11 cellular contexts compared by ENCODE assay signal in genomic region chr2:219243291-219243761, GRCh38. TPM values are rescaled to one million over a fixed set of nuclear protein-coding genes. Genes with fewer than 3 reads are reported as not detected.
A peak's percentile ranks its signal among the peaks of the same experiment; 100 is the strongest.
DNase-seq lines count a peak whose midpoint lies in the region; ATAC-seq and TF ChIP-seq lines count a peak whose summit lies in the region.
"Had no signal": no experiment of that assay in that cellular context is flagged by ENCODE, and none has a peak within 500 bp of the region (broad histone marks: within the 10 kb centered on the region; RNA-seq: fewer than 3 reads in every experiment).

No MANE protein-coding gene starts in this region.

- intact Hi-C loops in mammary epithelial cell (cut with micrococcal nuclease) (no loop called here), mucosa of descending colon (cut with DNase I, micrococcal nuclease) (no loop called here)

- peaks cover 2 to 3% of the 10 kb centered on the region in 2 donors for H3K36me3 Mint-ChIP-seq in activated T-cell treated with anti-CD3 and anti-CD28 coated beads, Interleukin-2, amount 50 U/mL, for 72 hours (ENCODE audit: insufficient read depth in 2 of 2)
- H3K36me3 Mint-ChIP-seq in chondrocyte (ENCODE audit: low read depth) = no peaks in the 10 kb centered on the region

- H3K27ac Mint-ChIP-seq in activated T-cell treated with anti-CD3 and anti-CD28 coated beads, Interleukin-2, amount 50 U/mL, for 72 hours = no peak overlapping the region
- H3K27ac Mint-ChIP-seq in chondrocyte (ENCODE audit: unreplicated experiment) = no peak overlapping the region

- BruUV-seq in mammary epithelial cell (replicated peaks; lab: Mats Ljungman, UMichigan) = no TSS peak

- H3K9ac ChIP-seq in mammary epithelial cell (ENCODE audit: insufficient read depth, low read length) = no peak overlapping the region

- DNase-seq in activated T-cell treated with anti-CD3 and anti-CD28 coated beads, Interleukin-2, amount 50 U/mL, for 72 hours = no peak
- no peak for DNase-seq in activated T-cell treated with anti-CD3 and anti-CD28 coated beads, Interleukin-2, amount 50 U/mL, for 1 hour
- no peak for DNase-seq in mammary epithelial cell
- peak; percentile 62 to 75 (median 72) for DNase-seq in mucosa of descending colon
- DNase-seq in thoracic aorta (ENCODE audit: low spot score) = no peak
- no peak for DNase-seq in chondrocyte (ENCODE audit: low spot score)
- DNase-seq: WERI-Rb-1 had no signal

- H3K9me3 Mint-ChIP-seq in activated T-cell treated with anti-CD3 and anti-CD28 coated beads, Interleukin-2, amount 50 U/mL, for 72 hours = no peaks in the 10 kb centered on the region
- no peaks in the 10 kb centered on the region for H3K9me3 Mint-ChIP-seq in chondrocyte (ENCODE audit: low read depth)

- WGBS in mammary epithelial cell (ENCODE audit: low coverage, missing lambda C conversion rate) = 28% methylated on average over 16 of the region's 28 CpGs

- H3K4me1 ChIP-seq in mammary epithelial cell (ENCODE audit: insufficient read depth, low read length) (peaks cover 26% of the 10 kb centered on the region), mucosa of descending colon (ENCODE audit: low read depth) (peaks cover 23% of the 10 kb centered on the region), thoracic aorta (ENCODE audit: control insufficient read depth in 1 of 2, low read depth in 2 of 2) (peaks cover 13 to 34% of the 10 kb centered on the region in 2 donors)

- in situ Hi-C loops in mammary epithelial cell (cut with MboI; ENCODE audit: low sequenced_read_pairs in 2 of 2) = no loop called here

- peaks cover 37% of the 10 kb centered on the region for H3K4me1 Mint-ChIP-seq in activated T-cell treated with anti-CD3 and anti-CD28 coated beads, Interleukin-2, amount 50 U/mL, for 72 hours (ENCODE audit: low read depth)
- H3K4me1 Mint-ChIP-seq in chondrocyte (ENCODE audit: low read depth) = peaks cover 24% of the 10 kb centered on the region

- H3K79me2 ChIP-seq in mammary epithelial cell (ENCODE audit: insufficient read depth, low read length) = peaks cover 30% of the 10 kb centered on the region

- peak overlapping the region; percentile 76 for H2AFZ ChIP-seq in mammary epithelial cell (ENCODE audit: low read depth, low read length)

- dilution Hi-C loops in mammary epithelial cell (cut with HindIII; ENCODE audit: low sequenced_read_pairs) = loop anchor here (25.0 kb wide), 1 partner anchor 269 kb away; the partner anchor contains the start of gene ASIC4

- H4K20me1 ChIP-seq in mammary epithelial cell (ENCODE audit: insufficient read depth, low read length) = no peaks in the 10 kb centered on the region

- no peak for TF ChIP-seq CTCF in mammary epithelial cell (conservative IDR thresholded peaks at IDR 0.05 in 1 of 2, IDR thresholded peaks at IDR 0.05 in 1 of 2; ENCODE audit: extremely low read depth in 1 of 2, insufficient read depth in 1 of 2, low read depth in 1 of 2, low read length in 2 of 2)
- TF ChIP-seq CTCF in mucosa of descending colon (IDR thresholded peaks at IDR 0.05) = no peak
- no peak for TF ChIP-seq CTCF in thoracic aorta (IDR thresholded peaks at IDR 0.05)
- TF ChIP-seq CTCF in chondrocyte (IDR thresholded peaks at IDR 0.05) = no peak

- peaks cover 5% of the 10 kb centered on the region for H3K36me3 ChIP-seq in mammary epithelial cell (ENCODE audit: insufficient read depth, low read length)
- H3K36me3 ChIP-seq in mucosa of descending colon (ENCODE audit: low read depth) = no peaks in the 10 kb centered on the region
- H3K36me3 ChIP-seq in thoracic aorta = no peaks in the 10 kb centered on the region

- H3K27ac ChIP-seq in mammary epithelial cell (ENCODE audit: insufficient read depth, low read depth, low read length) = no peak overlapping the region
- H3K27ac ChIP-seq in thoracic aorta = no peak overlapping the region
- H3K27ac ChIP-seq: WERI-Rb-1 had no signal

- no peaks in the 10 kb centered on the region for H3K9me3 ChIP-seq in mammary epithelial cell (replicated peaks; ENCODE audit: insufficient read depth, low read length)
- H3K9me3 ChIP-seq in mucosa of descending colon = no peaks in the 10 kb centered on the region
- no peaks in the 10 kb centered on the region for H3K9me3 ChIP-seq in thoracic aorta
- H3K9me3 ChIP-seq: heart right ventricle had no signal

- H3K4me3 Mint-ChIP-seq in activated T-cell treated with anti-CD3 and anti-CD28 coated beads, Interleukin-2, amount 50 U/mL, for 72 hours = peak overlapping the region; percentile 47 to 56
- no peak overlapping the region for H3K4me3 Mint-ChIP-seq in chondrocyte (ENCODE audit: unreplicated experiment)

- H3K4me3 ChIP-seq in mammary epithelial cell (replicated peaks in 1 of 3; ENCODE audit: insufficient read depth in 1 of 3, low read depth in 2 of 3, low read length in 3 of 3) (peak overlapping the region in 1 of 3 experiments; percentile 21), mucosa of descending colon (no peak overlapping the region), thoracic aorta (peak overlapping the region; percentile 15)
- H3K4me3 ChIP-seq: smooth muscle cell had no signal

- H3K27me3 Mint-ChIP-seq in activated T-cell treated with anti-CD3 and anti-CD28 coated beads, Interleukin-2, amount 50 U/mL, for 72 hours (ENCODE audit: low read depth) = no peaks in the 10 kb centered on the region
- no peaks in the 10 kb centered on the region for H3K27me3 Mint-ChIP-seq in chondrocyte (ENCODE audit: low read depth)

- peak overlapping the region; percentile 55 for H3K4me2 ChIP-seq in mammary epithelial cell (ENCODE audit: insufficient read depth, low read depth, low read length)
- H3K4me2 ChIP-seq: smooth muscle cell had no signal

- no peak for ATAC-seq in activated T-cell treated with anti-CD3 and anti-CD28 coated beads, Interleukin-2, amount 50 U/mL, for 72 hours (replicated peaks in 1 of 2)
- ATAC-seq in mucosa of descending colon (peak; percentile 43), thoracic aorta (ENCODE audit: insufficient number of reproducible peaks, low FRiP score, low read depth) (no peak), HG02884 (IDR thresholded peaks at IDR 0.05; ENCODE audit: unreplicated experiment) (no peak), GM18909 (IDR thresholded peaks at IDR 0.05; ENCODE audit: poor library complexity, unreplicated experiment) (no peak)
- ATAC-seq: heart right ventricle had no signal

- CTCF ChIA-PET in mammary epithelial cell (lab: Charles Lee; ENCODE audit: low non-redundant PET) = no interaction called here

- H3K27me3 ChIP-seq in mammary epithelial cell (ENCODE audit: insufficient read depth, low read length) (no peaks in the 10 kb centered on the region), thoracic aorta (replicated peaks; ENCODE audit: insufficient read depth) (no peaks in the 10 kb centered on the region)
- H3K27me3 ChIP-seq: heart right ventricle had no signal

RNA-seq across cellular contexts. Expression of gene GLB1L, which starts 1.9 kb away (rescaled TPM):
- total RNA-seq in activated T-cell treated with anti-CD3 and anti-CD28 coated beads, Interleukin-2, amount 50 U/mL, for 72 hours = 1 to 10 TPM; 2.3 to 3.4 TPM
- 10 to 100 TPM in 1 of 2 donors, 1 to 10 TPM in 1; 5.5 to 21.8 TPM for total RNA-seq in mammary epithelial cell
- 6.2 TPM for polyA plus RNA-seq in mammary epithelial cell
- 3.6 TPM for polyA minus RNA-seq in mammary epithelial cell
- 10 to 100 TPM in 1 of 3 donors, 1 to 10 TPM in 2; 4.2 to 10.8 (median 5.8) TPM for total RNA-seq in mucosa of descending colon
- total RNA-seq in thoracic aorta = 10 to 100 TPM in 1 of 2 donors, 1 to 10 TPM in 1; 9.1 to 13.7 TPM
- 2.9 to 7.3 TPM (median 3.0 TPM) in 3 replicates for total RNA-seq in chondrocyte

RNA-seq across cellular contexts. Expression of gene STK16, which starts 2.0 kb away (rescaled TPM):
- total RNA-seq in activated T-cell treated with anti-CD3 and anti-CD28 coated beads, Interleukin-2, amount 50 U/mL, for 72 hours = 10 to 100 TPM; 36.8 to 46.0 TPM
- 10 to 100 TPM; 26.9 to 29.8 TPM for total RNA-seq in mammary epithelial cell
- 53.1 TPM for polyA plus RNA-seq in mammary epithelial cell
- 22.7 TPM for polyA minus RNA-seq in mammary epithelial cell
- 10 to 100 TPM; 29.7 to 37.3 (median 32.7) TPM for total RNA-seq in mucosa of descending colon
- 10 to 100 TPM; 10.7 to 11.7 TPM for total RNA-seq in thoracic aorta
- total RNA-seq in chondrocyte = 24.4 to 32.0 TPM (median 25.9 TPM) in 3 replicates

RNA-seq across cellular contexts. Expression of gene TUBA4B, which starts 9.7 kb away (rescaled TPM):
- not detected for total RNA-seq in activated T-cell treated with anti-CD3 and anti-CD28 coated beads, Interleukin-2, amount 50 U/mL, for 72 hours
- total RNA-seq in mammary epithelial cell = not detected
- polyA plus RNA-seq in mammary epithelial cell = 0.08 TPM
- not detected for polyA minus RNA-seq in mammary epithelial cell
- not detected for total RNA-seq in mucosa of descending colon
- not detected for total RNA-seq in thoracic aorta
- not detected in 3 replicates for total RNA-seq in chondrocyte
- total RNA-seq: heart right ventricle, smooth muscle cell had no signal
- polyA plus RNA-seq: heart right ventricle, smooth muscle cell had no signal

RNA-seq across cellular contexts. Expression of gene TUBA4A, which starts 10.4 kb away (rescaled TPM):
- total RNA-seq in activated T-cell treated with anti-CD3 and anti-CD28 coated beads, Interleukin-2, amount 50 U/mL, for 72 hours = 10 to 100 TPM; 82.0 to 99.8 TPM
- total RNA-seq in mammary epithelial cell (100 to 1,000 TPM; 206 to 209 TPM), mucosa of descending colon (10 to 100 TPM; 69.7 to 75.3 (median 75.0) TPM), thoracic aorta (10 to 100 TPM; 20.4 to 84.6 TPM), chondrocyte (9.4 to 19.7 TPM (median 11.5 TPM) in 3 replicates)
- polyA plus RNA-seq in mammary epithelial cell = 616 TPM
- 360 TPM for polyA minus RNA-seq in mammary epithelial cell

RNA-seq across cellular contexts. Expression of gene ANKZF1, which starts 13.7 kb away (rescaled TPM):
- total RNA-seq in activated T-cell treated with anti-CD3 and anti-CD28 coated beads, Interleukin-2, amount 50 U/mL, for 72 hours = 100 to 1,000 TPM; 101 to 117 TPM
- total RNA-seq in mammary epithelial cell (10 to 100 TPM; 29.2 to 52.9 TPM), mucosa of descending colon (10 to 100 TPM; 38.6 to 65.2 (median 47.1) TPM), thoracic aorta (10 to 100 TPM; 69.7 to 72.6 TPM), chondrocyte (27.9 to 38.0 TPM (median 35.9 TPM) in 3 replicates)
- polyA plus RNA-seq in mammary epithelial cell = 32.4 TPM
- polyA minus RNA-seq in mammary epithelial cell = 34.0 TPM

Comparison
In these comparisons a context has a peak if more than half of its experiments do, and no peak if none do; other contexts are left out.
1. DNase-seq: peak in mucosa of descending colon (3 of 3); none in activated T-cell treated with anti-CD3 and anti-CD28 coated beads, Interleukin-2, amount 50 U/mL, for 72 hours (0 of 2), activated T-cell treated with anti-CD3 and anti-CD28 coated beads, Interleukin-2, amount 50 U/mL, for 1 hour (single experiment), mammary epithelial cell (single experiment), thoracic aorta (single experiment) and chondrocyte (single experiment).